In the genomic region with DNA sequence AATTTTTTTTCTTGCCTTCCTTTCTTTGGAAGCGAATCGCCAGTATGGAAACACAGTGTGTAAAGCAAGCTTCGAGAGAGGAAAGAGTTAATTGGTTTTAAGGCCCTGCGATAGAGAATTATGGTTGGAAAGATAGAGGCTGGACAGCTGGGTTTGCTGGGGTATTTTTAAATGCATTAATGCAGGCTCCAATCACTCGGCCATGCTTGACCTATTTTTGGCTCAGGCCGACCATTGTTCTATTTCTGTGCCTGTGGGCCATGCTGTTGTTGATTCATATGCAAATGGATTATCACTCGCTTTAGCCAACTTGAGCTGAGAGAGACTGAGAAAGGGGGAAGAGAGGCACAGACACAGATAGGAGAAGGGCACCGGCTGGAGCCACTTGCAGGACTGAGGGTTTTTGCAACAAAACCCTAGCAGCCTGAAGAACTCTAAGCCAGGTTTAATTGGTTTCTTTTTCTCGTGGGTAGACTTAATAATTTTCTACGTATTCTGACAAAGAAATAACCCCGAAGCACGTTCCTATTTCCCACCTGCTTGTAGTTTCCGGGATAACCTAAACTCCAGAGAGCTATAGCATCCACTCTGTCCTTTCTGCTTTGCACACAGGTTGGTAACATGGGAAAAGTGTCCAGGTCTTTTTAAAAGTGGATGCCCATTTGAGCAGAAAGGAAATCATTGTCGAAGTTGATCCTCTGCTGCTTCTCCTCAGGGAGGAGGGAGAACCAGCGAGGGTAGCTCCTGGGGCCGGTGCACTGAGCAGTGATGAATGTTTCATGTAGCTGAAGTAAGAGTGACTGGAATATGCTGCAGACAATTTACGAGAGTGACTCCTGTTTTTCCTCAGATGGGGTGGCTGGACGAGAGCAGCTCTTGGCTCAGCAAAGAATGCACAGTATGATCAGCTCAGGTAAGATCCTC, we compare ENCODE assay signal across 8 cellular contexts. TPM values are rescaled to one million over a fixed set of nuclear protein-coding genes. Genes with fewer than 3 reads are reported as not detected.
DNase-seq lines count a peak whose midpoint lies in the region; ATAC-seq and TF ChIP-seq lines count a peak whose summit lies in the region.

A gene (plus strand): TSS at position 338 of the 924 bp plus-strand sequence. CDS start 554 bp downstream, at position 892.

- TF ChIP-seq CTCF in lung (IDR thresholded peaks at IDR 0.05; ENCODE audit: control extremely low read depth, extremely low read depth) = no peak
- TF ChIP-seq CTCF in testis (IDR thresholded peaks at IDR 0.05) = no peak

- H3K27ac ChIP-seq in lung (ENCODE audit: low read depth in 1 of 2, low read length in 1 of 2) = peak within 1 kb of the TSS in 1 of 2 donors; percentile 89
- H3K27ac ChIP-seq in testis = peak within 1 kb of the TSS in 1 of 2 donors; percentile 48

- peak within 1 kb of the TSS; percentile 3 to 14 for H3K27ac Mint-ChIP-seq in effector memory CD8-positive, alpha-beta T cell

- H3K9me3 Mint-ChIP-seq in effector memory CD8-positive, alpha-beta T cell = no peaks in the 10 kb centered on the region

- H3K9me3 ChIP-seq in lung (ENCODE audit: control insufficient read depth in 2 of 2, insufficient read depth in 1 of 2, low read length in 1 of 2) = no peaks in the 10 kb centered on the region
- H3K9me3 ChIP-seq in testis = no peaks in the 10 kb centered on the region

- intact Hi-C loops in testis (cut with DNase I; ENCODE audit: low total_unique reads) = no loop called here

- peak within 1 kb of the TSS; percentile 57 to 66 for H3K4me3 Mint-ChIP-seq in effector memory CD8-positive, alpha-beta T cell

- in situ Hi-C loops in KBM-7 (cut with MboI; ENCODE audit: low pct_unique_long_range_greater_than_20kb, low sequenced_read_pairs) = no loop called here

- DNase-seq in GM03348 (ENCODE audit: low spot score) (peak; percentile 27), KBM-7 (peak; percentile 61), RPMI8226 (peak; percentile 88), lung (ENCODE audit: low spot score) (no peak), testis (peak; percentile 43), DMS114 treated with DMSO at 0.1 percent for 48 hours (lab: John Stamatoyannopoulos, UW; ENCODE audit: unreplicated experiment) (no peak)
- no peak for DNase-seq in effector memory CD8-positive, alpha-beta T cell

- WGBS in lung, 2 donors = 12 to 17% methylated on average over 18 of the region's 18 CpGs
- 5 to 8% methylated on average over 18 of the region's 18 CpGs for WGBS in testis, 2 donors

- peaks cover 8% of the 10 kb centered on the region for H3K36me3 Mint-ChIP-seq in effector memory CD8-positive, alpha-beta T cell (ENCODE audit: insufficient read depth)

- peaks cover 14 to 22% of the 10 kb centered on the region in 2 donors for H3K4me1 Mint-ChIP-seq in effector memory CD8-positive, alpha-beta T cell (ENCODE audit: low read depth in 2 of 2)

- H3K27me3 Mint-ChIP-seq in effector memory CD8-positive, alpha-beta T cell = no peaks in the 10 kb centered on the region

- no peak for TF ChIP-seq POLR2A in testis (IDR thresholded peaks at IDR 0.05)

- H3K4me3 ChIP-seq in lung (no peak within 1 kb of the TSS), testis (peak within 1 kb of the TSS; percentile 34 to 55)

- H3K27me3 ChIP-seq in lung (ENCODE audit: control insufficient read depth, insufficient read depth) (no peaks in the 10 kb centered on the region), testis (no peaks in the 10 kb centered on the region)

- peak; percentile 96 for ATAC-seq in GM21717 (IDR thresholded peaks at IDR 0.05; ENCODE audit: unreplicated experiment)
- ATAC-seq in effector memory CD8-positive, alpha-beta T cell (replicated peaks) = peak; percentile 70
- ATAC-seq in lung (ENCODE audit: insufficient read depth, low FRiP score) = peak; percentile 49

- H3K36me3 ChIP-seq in lung (ENCODE audit: control insufficient read depth in 2 of 2, insufficient read depth in 2 of 2, low read length in 2 of 2) (no peaks in the 10 kb centered on the region), testis (ENCODE audit: low read depth, missing control alignments) (no peaks in the 10 kb centered on the region)

- H3K4me1 ChIP-seq in lung (ENCODE audit: control insufficient read depth in 2 of 2, insufficient read depth in 2 of 2, low read length in 2 of 2) (peaks cover 2 to 8% of the 10 kb centered on the region in 2 donors), testis (peaks cover 6% of the 10 kb centered on the region)

RNA-seq across cellular contexts. Expression of the gene that starts here (rescaled TPM):
- total RNA-seq in lung = 10 to 100 TPM in 1 of 2 donors, 1 to 10 TPM in 1; 4.4 to 41.0 TPM
- 1 to 10 TPM; 2.2 to 3.7 TPM for polyA plus RNA-seq in lung
- total RNA-seq in testis = 10 to 100 TPM; 30.6 to 35.4 TPM
- 35.5 TPM for polyA plus RNA-seq in testis (ENCODE audit: insufficient read depth, low read depth, low replicate concordance)

Comparison
In these comparisons a context has a peak if more than half of its experiments do, and no peak if none do; other contexts are left out.
1. DNase-seq: peak in GM03348 (single experiment), KBM-7 (single experiment), RPMI8226 (single experiment) and testis (single experiment); none in effector memory CD8-positive, alpha-beta T cell (0 of 3), lung (single experiment) and DMS114 treated with DMSO at 0.1 percent for 48 hours (single experiment).
2. Peak in every context shown above with its lines, with median percentiles within 50 percentile points of each other: ATAC-seq.